Comparison of ENCODE assay signal across 15 cellular contexts in the genomic region with DNA sequence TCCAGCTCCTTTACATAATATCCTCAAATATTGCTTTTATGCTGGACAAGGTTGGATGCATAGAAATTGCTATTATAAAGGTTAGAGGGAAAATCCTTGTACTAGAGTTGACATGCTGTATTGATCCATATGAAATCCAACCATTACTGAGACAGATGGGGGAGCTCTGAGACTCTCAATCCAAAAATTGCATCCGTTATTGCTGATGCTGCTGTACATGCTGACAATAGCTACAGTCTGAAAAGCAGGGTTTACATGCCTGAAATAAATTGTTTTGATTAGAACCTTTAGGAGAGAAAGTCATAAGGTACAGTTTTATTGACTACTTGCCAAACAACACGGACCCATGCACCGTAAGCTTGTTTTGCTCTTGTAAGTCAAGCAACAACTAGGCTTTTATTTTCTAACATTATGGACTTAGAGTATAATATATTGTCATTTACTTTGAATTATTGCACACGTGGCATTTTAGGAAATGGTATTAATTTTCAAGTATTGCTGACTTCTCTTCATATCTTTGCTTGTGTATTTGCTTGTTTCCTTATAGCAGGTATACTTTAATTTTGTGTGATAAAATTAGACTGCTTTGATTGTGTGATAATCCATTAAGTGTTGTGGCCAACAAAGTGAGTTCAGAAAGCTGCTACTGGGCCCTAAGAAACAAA.
DNase-seq lines count a peak whose midpoint lies in the region; TF ChIP-seq lines count a peak whose summit lies in the region.
"Had no signal": no experiment of that assay in that cellular context is flagged by ENCODE, and none has a peak within 500 bp of the region (broad histone marks: within the 10 kb centered on the region; RNA-seq: fewer than 3 reads in every experiment).

No MANE protein-coding gene starts in this region.

- DNase-seq in Ammon's horn (ENCODE audit: low spot score) (peak; percentile 78), NCI-H748 treated with DMSO at 0.1 percent for 48 hours (lab: John Stamatoyannopoulos, UW) (peak; percentile 9), NCI-H2029 (lab: John Stamatoyannopoulos, UW) (no peak), DMS 273 treated with DMSO at 0.1 percent for 48 hours (lab: John Stamatoyannopoulos, UW) (no peak), NCI-H128 (lab: John Stamatoyannopoulos, UW; ENCODE audit: unreplicated experiment) (no peak)
- no peak for DNase-seq in activated naive CD4-positive, alpha-beta T cell treated with Interleukin-2 at 50 U/mL for 16 hours
- DNase-seq: activated T-cell treated with anti-CD3 and anti-CD28 coated beads, Interleukin-2, amount 50 U/mL, for 48 hours; central memory CD4-positive, alpha-beta T cell; DMS153; kidney; NCI-H1694 treated with DMSO at 0.1 percent for 48 hours; small intestine; stimulated activated naive CD4-positive, alpha-beta T cell treated with Interleukin-2 at 50 U/mL for 16 hours had no signal

- H3K9ac ChIP-seq in liver (ENCODE audit: low read depth in 1 of 2, low read length in 2 of 2): no peak overlapping the region

- H3K27ac ChIP-seq in cingulate gyrus (ENCODE audit: low read depth, low read length): peak overlapping the region; percentile 77
- no peak overlapping the region for H3K27ac ChIP-seq in liver (ENCODE audit: low read depth in 1 of 2, low read length in 2 of 2)

- no peak for TF ChIP-seq CTCF in liver (IDR thresholded peaks at IDR 0.05; ENCODE audit: low read depth, low read length, missing input control)

- H3K9me3 ChIP-seq in liver (ENCODE audit: control insufficient read depth in 4 of 4, low read length in 3 of 4): no peaks in the 10 kb centered on the region

- H3K36me3 ChIP-seq in liver (ENCODE audit: control insufficient read depth in 4 of 4, insufficient read depth in 3 of 4, low read depth in 1 of 4, low read length in 3 of 4): no peaks in the 10 kb centered on the region

- no peaks in the 10 kb centered on the region for H3K27me3 ChIP-seq in liver (ENCODE audit: control insufficient read depth in 4 of 4, insufficient read depth in 4 of 4, low read length in 3 of 4)

- WGBS in liver: 29% methylated on average over 4 of the region's 4 CpGs

- TF ChIP-seq RAD21 in liver (IDR thresholded peaks at IDR 0.05): peak; percentile 72 to 78

- peaks cover 0 to 4% (median 2%) of the 10 kb centered on the region in 4 donors for H3K4me1 ChIP-seq in liver (ENCODE audit: control insufficient read depth in 4 of 4, insufficient read depth in 4 of 4, low read length in 3 of 4)

- no peak overlapping the region for H3K4me3 ChIP-seq in liver (ENCODE audit: low read depth in 1 of 3, low read length in 3 of 3)

TF ChIP-seq in liver, 16 proteins besides CTCF, POLR2A, EP300 and RAD21:
- TF ChIP-seq FOXA1 (IDR thresholded peaks at IDR 0.05) (no peak), FOXA2 (IDR thresholded peaks at IDR 0.05) (no peak), RXRA (IDR thresholded peaks at IDR 0.05) (no peak), HNF4A (conservative IDR thresholded peaks at IDR 0.05) (no peak), GABPA (IDR thresholded peaks at IDR 0.05 in 1 of 2, conservative IDR thresholded peaks at IDR 0.05 in 1 of 2) (no peak), EGR1 (IDR thresholded peaks at IDR 0.05; ENCODE audit: low read depth in 2 of 2) (no peak), NR2F2 (IDR thresholded peaks at IDR 0.05) (no peak), YY1 (IDR thresholded peaks at IDR 0.05) (no peak), SP1 (IDR thresholded peaks at IDR 0.05) (no peak), JUND (IDR thresholded peaks at IDR 0.05) (no peak)

Comparison
In these comparisons a context has a peak if more than half of its experiments do, and no peak if none do; other contexts are left out.
1. DNase-seq: peak in Ammon's horn (single experiment) and NCI-H748 treated with DMSO at 0.1 percent for 48 hours (single experiment); none in activated naive CD4-positive, alpha-beta T cell treated with Interleukin-2 at 50 U/mL for 16 hours (single experiment), NCI-H2029 (single experiment), DMS 273 treated with DMSO at 0.1 percent for 48 hours (single experiment) and NCI-H128 (single experiment).